ENCODE assay signal across 1 cellular context in genomic region chr11:19698493-19699292, GRCh38.
TF ChIP-seq lines count a peak whose summit lies in the region.

No MANE protein-coding gene starts in this region.

TF ChIP-seq in HCT116, 20 proteins besides CTCF, POLR2A, EP300 and RAD21 (continued from another document):
- TF ChIP-seq ZBTB33 (IDR thresholded peaks at IDR 0.05; ENCODE audit: extremely low read depth, insufficient replicate concordance, low read length) (no peak), REST (IDR thresholded peaks at IDR 0.05; ENCODE audit: low read depth) (no peak), ATF3 (IDR thresholded peaks at IDR 0.05) (no peak), EZH2phosphoT487 (IDR thresholded peaks at IDR 0.05; ENCODE audit: borderline replicate concordance) (no peak), ZFX (IDR thresholded peaks at IDR 0.05) (no peak)
